In genomic region chr3:24004171-24004938, GRCh38 we compare ENCODE assay signal across 10 cellular contexts. TPM values are rescaled to one million over a fixed set of nuclear protein-coding genes. Genes with fewer than 3 reads are reported as not detected.
DNase-seq lines count a peak whose midpoint lies in the region; ATAC-seq and TF ChIP-seq lines count a peak whose summit lies in the region.
"Had no signal": no experiment of that assay in that cellular context is flagged by ENCODE, and none has a peak within 500 bp of the region (broad histone marks: within the 10 kb centered on the region; RNA-seq: fewer than 3 reads in every experiment).

No MANE protein-coding gene starts in this region.

- TF ChIP-seq POLR2A in transverse colon (IDR thresholded peaks at IDR 0.05), result no peak

- H3K4me1 ChIP-seq in foreskin keratinocyte (no peaks in the 10 kb centered on the region), left ventricle myocardium inferior (no peaks in the 10 kb centered on the region), transverse colon (peaks cover 0 to 1% (median 0%) of the 10 kb centered on the region in 4 donors)

- no peaks in the 10 kb centered on the region for H3K9me3 ChIP-seq in left ventricle myocardium inferior (replicated peaks)
- no peaks in the 10 kb centered on the region for H3K9me3 ChIP-seq in transverse colon
- H3K9me3 ChIP-seq: upper lobe of left lung had no signal

- peak; percentile 77 for ATAC-seq in GM19023 (IDR thresholded peaks at IDR 0.05; ENCODE audit: unreplicated experiment)
- ATAC-seq in GM21619 (IDR thresholded peaks at IDR 0.05; ENCODE audit: unreplicated experiment), result peak; percentile 92
- ATAC-seq in HG03378 (IDR thresholded peaks at IDR 0.05; ENCODE audit: unreplicated experiment), result peak; percentile 95
- peak; percentile 68 for ATAC-seq in foreskin keratinocyte

- DNase-seq in foreskin keratinocyte (peak; percentile 75 to 83), left ventricle myocardium inferior (no peak), dermis blood vessel endothelial cell (no peak), transverse colon (no peak)
- DNase-seq: amygdala, midbrain, upper lobe of left lung had no signal

- 60 to 80% methylated on average over 1 to 4 of the region's 4 CpGs for WGBS in transverse colon (ENCODE audit: low coverage in 1 of 2), 2 donors

- no peak for TF ChIP-seq EP300 in transverse colon (IDR thresholded peaks at IDR 0.05; ENCODE audit: low read depth)

- H3K4me3 ChIP-seq in left ventricle myocardium inferior, result no peak overlapping the region
- H3K4me3 ChIP-seq in transverse colon, result no peak overlapping the region
- H3K4me3 ChIP-seq: upper lobe of left lung had no signal

- intact Hi-C loops in left ventricle myocardium inferior (cut with micrococcal nuclease) (loop anchor here (5.0 to 10.0 kb wide), 2 partner anchors 233 to 680 kb away; no protein-coding TSS in a partner anchor), transverse colon (cut with DNase I; ENCODE audit: low total_unique reads) (loop anchor here (5.0 kb wide), 1 partner anchor 233 kb away; no protein-coding TSS in a partner anchor)

- H3K36me3 ChIP-seq in left ventricle myocardium inferior, result no peaks in the 10 kb centered on the region
- H3K36me3 ChIP-seq in transverse colon, result no peaks in the 10 kb centered on the region
- H3K36me3 ChIP-seq: upper lobe of left lung had no signal

- H3K27ac ChIP-seq in foreskin keratinocyte, result no peak overlapping the region
- H3K27ac ChIP-seq in left ventricle myocardium inferior (replicated peaks), result no peak overlapping the region
- no peak overlapping the region for H3K27ac ChIP-seq in transverse colon
- H3K27ac ChIP-seq: upper lobe of left lung had no signal

- no peaks in the 10 kb centered on the region for H3K27me3 ChIP-seq in foreskin keratinocyte
- no peaks in the 10 kb centered on the region for H3K27me3 ChIP-seq in left ventricle myocardium inferior (ENCODE audit: low read depth)
- H3K27me3 ChIP-seq in transverse colon, result no peaks in the 10 kb centered on the region
- H3K27me3 ChIP-seq: upper lobe of left lung had no signal

- TF ChIP-seq CTCF in foreskin keratinocyte (conservative IDR thresholded peaks at IDR 0.05) (no peak), left ventricle myocardium inferior (IDR thresholded peaks at IDR 0.05; ENCODE audit: borderline replicate concordance) (no peak), transverse colon (IDR thresholded peaks at IDR 0.05) (no peak)

- in situ Hi-C loops in transverse colon (cut with MboI; ENCODE audit: low pct_ligation_motif_present in 1 of 4, low pct_unique_long_range_greater_than_20kb in 1 of 4, low sequenced_read_pairs in 3 of 4), result loop anchor here in 3 of 4 donors (10.0 to 25.0 kb wide), 3 partner anchors 230 to 680 kb away; no protein-coding TSS in a partner anchor

RNA-seq across cellular contexts. Expression of gene NR1D2, which starts 59.3 kb away (rescaled TPM):
- total RNA-seq in foreskin keratinocyte (17.5 and 19.9 TPM in 2 replicates), left ventricle myocardium inferior (43.5 TPM), dermis blood vessel endothelial cell (46.3 and 50.5 TPM in 2 replicates), transverse colon (10 to 100 TPM; 21.9 to 34.8 (median 26.9) TPM)
- polyA plus RNA-seq in foreskin keratinocyte, result 3.7 and 5.5 TPM in 2 replicates

Comparison
In these comparisons a context has a peak if more than half of its experiments do, and no peak if none do; other contexts are left out.
1. DNase-seq: peak in foreskin keratinocyte (2 of 2); none in left ventricle myocardium inferior (single experiment), dermis blood vessel endothelial cell (single experiment) and transverse colon (single experiment).
2. Peak in every context shown above with its lines, with median percentiles within 50 percentile points of each other: ATAC-seq.